ENCODE assay signal across 8 cellular contexts in the genomic region with DNA sequence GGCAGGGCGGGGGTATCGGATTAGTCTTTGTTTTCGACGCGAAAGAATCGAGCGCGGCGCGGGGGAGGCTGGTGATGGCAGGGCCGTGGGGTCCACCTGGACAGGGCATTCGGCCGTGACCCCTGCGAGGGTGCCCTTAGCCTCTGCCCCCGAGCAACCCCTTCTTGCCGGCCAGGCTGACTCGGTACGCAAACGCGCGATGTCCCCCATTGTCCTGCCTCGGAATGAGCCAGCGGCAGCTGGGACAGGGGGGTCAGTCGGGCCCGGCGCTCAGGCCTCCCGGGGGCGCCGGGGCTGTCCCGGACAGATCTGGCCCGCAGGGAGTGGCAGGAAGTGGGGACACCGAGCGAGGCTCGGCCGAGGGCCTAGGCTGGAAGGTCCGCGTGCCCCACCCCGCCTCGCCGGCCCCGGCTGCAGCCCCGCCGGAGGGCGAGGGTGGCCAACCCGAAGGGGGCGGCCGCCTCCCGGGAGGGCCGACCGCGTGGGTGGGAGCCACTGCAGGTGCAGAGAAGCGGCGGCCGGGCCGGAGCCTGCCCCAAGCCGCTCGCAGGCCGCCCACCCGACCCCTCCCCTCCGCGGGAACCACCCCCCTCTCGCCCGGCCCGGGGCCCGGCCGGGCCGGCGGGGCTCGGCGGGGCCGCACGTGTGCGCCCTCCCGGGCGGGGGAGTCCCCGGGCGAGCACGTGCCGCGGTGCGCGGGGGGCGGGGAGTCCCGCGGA. TPM values are rescaled to one million over a fixed set of nuclear protein-coding genes. Genes with fewer than 3 reads are reported as not detected.
A peak's percentile ranks its signal among the peaks of the same experiment; 100 is the strongest.
DNase-seq lines count a peak whose midpoint lies in the region; ATAC-seq, FAIRE-seq and TF ChIP-seq lines count a peak whose summit lies in the region.

A gene (plus strand): TSS at position 708 of the 719 bp plus-strand sequence. CDS start 1,494 bp downstream, outside the sequence.

- H3K4me3 ChIP-seq in GM12864 (ENCODE audit: low read depth, low read length) (peak within 1 kb of the TSS; percentile 63), retinal pigment epithelial cell (ENCODE audit: low read length) (peak within 1 kb of the TSS; percentile 59)

- no peak for FAIRE-seq in D721Med (lab: Jason Lieb, UNC)

- DNase-seq in GM12864 (ENCODE audit: low read depth) (no peak), NCI-H774 (lab: John Stamatoyannopoulos, UW) (peak; percentile 34), left ventricle myocardium superior (peak; percentile 80), retinal pigment epithelial cell (ENCODE audit: low read depth) (no peak), D721Med (ENCODE audit: insufficient read length, low spot score) (no peak)
- peak; percentile 79 for DNase-seq in activated naive CD4-positive, alpha-beta T cell treated with anti-CD3 and anti-CD28 coated beads, Interleukin-2, amount 50 U/mL, for 16 hours

- intact Hi-C loops in left ventricle myocardium superior (cut with micrococcal nuclease): no loop called here

- peak; percentile 37 for ATAC-seq in GM21825 (IDR thresholded peaks at IDR 0.05; ENCODE audit: unreplicated experiment)
- ATAC-seq in left ventricle myocardium superior: peak; percentile 21
- ATAC-seq in GM18870 (IDR thresholded peaks at IDR 0.05; ENCODE audit: unreplicated experiment): no peak

- TF ChIP-seq CTCF in GM12864 (IDR thresholded peaks at IDR 0.05; ENCODE audit: low read depth, low read length, missing control alignments) (no peak), retinal pigment epithelial cell (conservative IDR thresholded peaks at IDR 0.05; ENCODE audit: low read depth, low read length) (no peak), D721Med (IDR thresholded peaks at IDR 0.05; ENCODE audit: insufficient read depth, missing control alignments) (no peak)

RNA-seq across cellular contexts. Expression of the gene that starts here (rescaled TPM):
- total RNA-seq in left ventricle myocardium superior: 3.3 TPM

Comparison
In these comparisons a context has a peak if more than half of its experiments do, and no peak if none do; other contexts are left out.
1. DNase-seq: peak in NCI-H774 (single experiment), activated naive CD4-positive, alpha-beta T cell treated with anti-CD3 and anti-CD28 coated beads, Interleukin-2, amount 50 U/mL, for 16 hours (single experiment) and left ventricle myocardium superior (single experiment); none in GM12864 (single experiment), retinal pigment epithelial cell (single experiment) and D721Med (single experiment).